ENCODE assay signal across 27 cellular contexts in the genomic region with DNA sequence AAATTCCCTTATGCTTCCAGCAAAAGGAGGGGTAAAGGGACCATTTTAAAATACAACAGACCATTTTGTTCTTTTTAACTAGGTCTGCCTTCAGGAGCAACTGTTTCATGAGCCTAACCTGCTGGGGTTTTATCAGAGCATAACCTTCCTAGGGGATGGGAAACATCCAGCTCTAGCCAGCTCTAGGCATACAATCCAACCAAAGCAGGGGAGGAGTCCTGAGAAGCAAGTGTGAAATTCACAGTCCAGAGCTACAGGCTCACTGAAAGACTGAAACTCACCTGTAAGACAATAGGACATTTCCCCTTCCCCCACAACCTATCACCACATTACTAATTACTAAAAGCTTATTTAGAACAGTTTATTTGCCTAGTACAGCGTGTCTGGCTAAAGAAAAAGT.
DNase-seq lines count a peak whose midpoint lies in the region; ATAC-seq, FAIRE-seq and TF ChIP-seq lines count a peak whose summit lies in the region.
"Had no signal": no experiment of that assay in that cellular context is flagged by ENCODE, and none has a peak within 500 bp of the region (broad histone marks: within the 10 kb centered on the region; RNA-seq: fewer than 3 reads in every experiment).

No MANE protein-coding gene starts in this region.

- H3K27ac ChIP-seq in GM23338 (ENCODE audit: low read depth), result no peak overlapping the region
- H3K27ac ChIP-seq in H1 (ENCODE audit: low read depth, low read length), result no peak overlapping the region
- H3K27ac ChIP-seq in mesendoderm (ENCODE audit: low read depth, low read length), result peak overlapping the region; percentile 23
- no peak overlapping the region for H3K27ac ChIP-seq in trophoblast cell (ENCODE audit: low read depth, low read length)
- H3K27ac ChIP-seq in breast epithelium, result no peak overlapping the region
- H3K27ac ChIP-seq: BLaER1 had no signal

- H4K12ac ChIP-seq in trophoblast cell (ENCODE audit: low read depth, low read length), result no peak overlapping the region

- peaks cover 3% of the 10 kb centered on the region for H3K27me3 Mint-ChIP-seq in GM23338 (ENCODE audit: insufficient read depth, low read depth, poor library complexity)
- H3K27me3 Mint-ChIP-seq: CD4-positive, alpha-beta memory T cell; CD4-positive, CD25-positive, alpha-beta regulatory T cell; CD8-positive, alpha-beta memory T cell had no signal

- H3K18ac ChIP-seq in H1 (ENCODE audit: extremely low read depth, low read length) (no peak overlapping the region), mesendoderm (ENCODE audit: low read length) (peak overlapping the region; percentile 51), trophoblast cell (ENCODE audit: low read length) (no peak overlapping the region)

- H2BK5ac ChIP-seq in H1 (ENCODE audit: low read depth, low read length) (no peak overlapping the region), mesendoderm (ENCODE audit: low read length) (no peak overlapping the region), trophoblast cell (ENCODE audit: low read depth, low read length, poor library complexity) (no peak overlapping the region)

- H3K23ac ChIP-seq in H1 (ENCODE audit: insufficient read length) (no peak overlapping the region), mesendoderm (ENCODE audit: low read length) (no peak overlapping the region), trophoblast cell (ENCODE audit: low read length) (no peak overlapping the region)

- H2AFZ ChIP-seq in GM23338 (peak overlapping the region; percentile 61; the same call in 1 of the 2 replicates), H1 (ENCODE audit: low read length) (0 out of 2 replicates have a peak overlapping the region, but pooled peaks have one; percentile 2), trophoblast cell (ENCODE audit: insufficient read depth, low read length, poor library complexity) (no peak overlapping the region)

- H3K4me2 ChIP-seq in GM23338 (no peak overlapping the region), H1 (ENCODE audit: insufficient read depth in 1 of 2, low read depth in 2 of 2, low read length in 2 of 2) (no peak overlapping the region), mesendoderm (ENCODE audit: low read length) (no peak overlapping the region), trophoblast cell (ENCODE audit: low read length) (no peak overlapping the region)
- H3K4me2 ChIP-seq: BLaER1 had no signal

- no peak overlapping the region for H4K91ac ChIP-seq in H1 (replicated peaks; ENCODE audit: insufficient read length, low read length)
- H4K91ac ChIP-seq in trophoblast cell (ENCODE audit: low read depth, low read length), result no peak overlapping the region

- H2BK120ac ChIP-seq in H1 (replicated peaks; ENCODE audit: low read depth, low read length), result no peak overlapping the region
- H2BK120ac ChIP-seq in mesendoderm (ENCODE audit: low read depth, low read length), result no peak overlapping the region
- H2BK120ac ChIP-seq in trophoblast cell (ENCODE audit: insufficient read depth, low read length, poor library complexity), result no peak overlapping the region

- POLR2A ChIA-PET in H1 (lab: Charles Lee; ENCODE audit: partially characterized antibody), result no interaction called here

- H3K36me3 Mint-ChIP-seq in GM23338 (ENCODE audit: low read depth), result no peaks in the 10 kb centered on the region
- H3K36me3 Mint-ChIP-seq: CD14-positive monocyte; CD4-positive, alpha-beta memory T cell; CD4-positive, CD25-positive, alpha-beta regulatory T cell; CD8-positive, alpha-beta memory T cell had no signal

- no peak for FAIRE-seq in H1 (lab: Jason Lieb, UNC)
- no peak for FAIRE-seq in RCC 7860 (lab: Jason Lieb, UNC)
- FAIRE-seq: A204.1, G401.6, GM12891, GM19239 had no signal

- no peak overlapping the region for H2BK15ac ChIP-seq in H1 (ENCODE audit: low read length)
- no peak overlapping the region for H2BK15ac ChIP-seq in mesendoderm (replicated peaks; ENCODE audit: low read depth)

- no peaks in the 10 kb centered on the region for H4K20me1 ChIP-seq in GM23338 (replicated peaks; ENCODE audit: insufficient read depth)
- H4K20me1 ChIP-seq in H1 (replicated peaks in 1 of 2; ENCODE audit: control insufficient read depth in 1 of 2, insufficient read depth in 2 of 2, low read length in 2 of 2), result no peaks in the 10 kb centered on the region
- H4K20me1 ChIP-seq: BLaER1 had no signal

- WGBS in H1 (ENCODE audit: extremely low coverage in 1 of 2, insufficient coverage in 1 of 2, insufficient read length in 1 of 2, insufficient replicate concordance in 2 of 2, low coverage in 1 of 2, low lambda C conversion rate in 2 of 2, missing lambda C conversion rate in 1 of 2), 2 experiments, result 85% methylated on average over 1 of the region's 1 CpG; no CpG with 5 or more reads in 1 of the 2 experiments
- WGBS in mesendoderm (ENCODE audit: extremely low coverage, insufficient coverage, low lambda C conversion rate), result no CpG with 5 or more reads among the region's 1 CpG
- no CpG with 5 or more reads among the region's 1 CpG for WGBS in trophoblast cell (ENCODE audit: extremely low coverage, insufficient coverage, insufficient read length)

- H3K79me2 ChIP-seq in GM23338 (replicated peaks; ENCODE audit: insufficient read depth), result no peaks in the 10 kb centered on the region
- no peaks in the 10 kb centered on the region for H3K79me2 ChIP-seq in H1 (ENCODE audit: control insufficient read depth in 1 of 2, insufficient read depth in 2 of 2, low read length in 2 of 2)
- H3K79me2 ChIP-seq in mesendoderm (ENCODE audit: control insufficient read depth, insufficient read depth, low read length), result no peaks in the 10 kb centered on the region
- H3K79me2 ChIP-seq in trophoblast cell (ENCODE audit: control insufficient read depth, insufficient read depth, low read length, poor library complexity), result no peaks in the 10 kb centered on the region

- TF ChIP-seq POLR2A in H1 (IDR thresholded peaks at IDR 0.05; ENCODE audit: control extremely low read depth in 1 of 2, low read depth in 2 of 2, low read length in 2 of 2) (no peak), breast epithelium (IDR thresholded peaks at IDR 0.05) (no peak)

- TF ChIP-seq RAD21 in H1 (IDR thresholded peaks at IDR 0.05 in 1 of 2, conservative IDR thresholded peaks at IDR 0.05 in 1 of 2; ENCODE audit: low read depth in 2 of 2, low read length in 2 of 2), result no peak

- peak; percentile 7 for DNase-seq in GM23338 (ENCODE audit: low spot score)
- DNase-seq in H1 (ENCODE audit: low read depth in 1 of 2, low spot score in 2 of 2), result no peak
- peak; percentile 82 for DNase-seq in mesendoderm
- DNase-seq in trophoblast cell, result no peak
- DNase-seq in breast epithelium (ENCODE audit: low spot score in 2 of 2), result no peak
- no peak for DNase-seq in RCC 7860 (ENCODE audit: low spot score)
- no peak for DNase-seq in NK-92 treated with Interleukin-12 subunit alpha and Interleukin-12 subunit beta, amount 100 ng/mL, for 24 hours (lab: John Stamatoyannopoulos, UW)
- DNase-seq: 8988T; ACHN; BE2C; C1 segment of cervical spinal cord; CD4-positive, alpha-beta memory T cell; CD4-positive, CD25-positive, alpha-beta regulatory T cell; CD8-positive, alpha-beta memory T cell; COR-L47; DMS53; DMS79; DND-41; EL; GF-D8 had no signal

- no peaks in the 10 kb centered on the region; the same call in 2 of the 3 replicates for H3K9me3 Mint-ChIP-seq in GM23338

- CTCF ChIA-PET in H1 (lab: Charles Lee; ENCODE audit: partially characterized antibody), result interaction anchor here (1.5 kb wide), 1 partner anchor 9 kb away, joined by 4 read pairs; no protein-coding TSS in a partner anchor

- H3K27me3 ChIP-seq in GM23338 (ENCODE audit: insufficient read depth) (no peaks in the 10 kb centered on the region), H1 (replicated peaks in 1 of 4; ENCODE audit: control insufficient read depth in 3 of 4, extremely low read depth in 1 of 4, insufficient read depth in 3 of 4, low read length in 3 of 4) (no peaks in the 10 kb centered on the region), mesendoderm (ENCODE audit: insufficient read depth, low read length, poor library complexity) (no peaks in the 10 kb centered on the region), trophoblast cell (ENCODE audit: insufficient read depth, low read length) (no peaks in the 10 kb centered on the region), breast epithelium (no peaks in the 10 kb centered on the region)
- H3K27me3 ChIP-seq: BE2C, BLaER1 had no signal

- H2BK12ac ChIP-seq in H1 (ENCODE audit: low read depth, low read length) (no peak overlapping the region), trophoblast cell (ENCODE audit: low read length) (no peak overlapping the region)

- H4K8ac ChIP-seq in H1 (ENCODE audit: extremely low read depth, insufficient read depth, low read length) (no peak overlapping the region), mesendoderm (ENCODE audit: low read depth, low read length) (no peak overlapping the region), trophoblast cell (ENCODE audit: low read depth, low read length) (no peak overlapping the region)

- no peak overlapping the region for H2BK20ac ChIP-seq in H1 (ENCODE audit: low read length)

- H3K4me1 Mint-ChIP-seq in GM23338, result peaks cover 19% of the 10 kb centered on the region
- H3K4me1 Mint-ChIP-seq: CD14-positive monocyte; CD4-positive, alpha-beta memory T cell; CD4-positive, CD25-positive, alpha-beta regulatory T cell; CD8-positive, alpha-beta memory T cell had no signal

- H3K9ac ChIP-seq in H1 (replicated peaks in 1 of 4; ENCODE audit: extremely low read depth in 1 of 4, low read depth in 3 of 4, low read length in 3 of 4) (peak overlapping the region in 1 of 4 experiments; percentile 13; a peak in 1 of 7 replicates), mesendoderm (ENCODE audit: low read length) (no peak overlapping the region), trophoblast cell (ENCODE audit: low read length) (peak overlapping the region; percentile 33)
- H3K9ac ChIP-seq: BLaER1 had no signal

- H3K79me1 ChIP-seq in H1 (ENCODE audit: low read depth, low read length), result no peaks in the 10 kb centered on the region
- no peaks in the 10 kb centered on the region for H3K79me1 ChIP-seq in mesendoderm (ENCODE audit: low read length)
- no peaks in the 10 kb centered on the region for H3K79me1 ChIP-seq in trophoblast cell (ENCODE audit: low read length)

- intact Hi-C loops in breast epithelium (cut with DNase I; ENCODE audit: low total_unique reads), result no loop called here

- no peak overlapping the region for H3K27ac Mint-ChIP-seq in GM23338
- H3K27ac Mint-ChIP-seq: CD14-positive monocyte; CD4-positive, alpha-beta memory T cell had no signal

- ATAC-seq in GM23338 (peak; percentile 75), GM19351 (IDR thresholded peaks at IDR 0.05; ENCODE audit: unreplicated experiment) (no peak)

- H3K4me3 Mint-ChIP-seq in GM23338, result no peak overlapping the region
- H3K4me3 Mint-ChIP-seq: CD14-positive monocyte; CD4-positive, alpha-beta memory T cell; CD4-positive, CD25-positive, alpha-beta regulatory T cell; CD8-positive, alpha-beta memory T cell had no signal

- H3K36me3 ChIP-seq in GM23338 (ENCODE audit: insufficient read depth) (no peaks in the 10 kb centered on the region), H1 (ENCODE audit: control insufficient read depth in 2 of 4, insufficient read depth in 4 of 4, low read length in 3 of 4) (no peaks in the 10 kb centered on the region), mesendoderm (ENCODE audit: control insufficient read depth, insufficient read depth, low read length) (no peaks in the 10 kb centered on the region), trophoblast cell (ENCODE audit: control insufficient read depth in 1 of 2, insufficient read depth in 2 of 2, low read length in 2 of 2) (no peaks in the 10 kb centered on the region), breast epithelium (no peaks in the 10 kb centered on the region)
- H3K36me3 ChIP-seq: BE2C, BLaER1 had no signal

- H3F3A ChIP-seq in GM23338 (replicated peaks; ENCODE audit: low read depth), result no peaks in the 10 kb centered on the region

- H3K4me3 ChIP-seq in GM23338, result no peak overlapping the region
- no peak overlapping the region for H3K4me3 ChIP-seq in H1 (ENCODE audit: extremely low read depth in 1 of 4, insufficient read depth in 2 of 4, low read depth in 3 of 4, low read length in 4 of 4)
- no peak overlapping the region for H3K4me3 ChIP-seq in mesendoderm (ENCODE audit: low read length)
- no peak overlapping the region for H3K4me3 ChIP-seq in trophoblast cell (ENCODE audit: low read depth, low read length)
- H3K4me3 ChIP-seq in breast epithelium, result no peak overlapping the region
- H3K4me3 ChIP-seq: BLaER1 had no signal

- peaks cover 0 to 9% of the 10 kb centered on the region in 2 experiments; a peak in 1 of 4 replicates for H3K9me3 ChIP-seq in H1 (ENCODE audit: insufficient read depth in 2 of 2, low read depth in 1 of 2, low read length in 1 of 2)
- no peaks in the 10 kb centered on the region for H3K9me3 ChIP-seq in trophoblast cell (ENCODE audit: insufficient read depth, low read depth, low read length)
- peaks cover 4 to 8% of the 10 kb centered on the region in 2 donors for H3K9me3 ChIP-seq in breast epithelium
- H3K9me3 ChIP-seq: BE2C, BLaER1 had no signal

- H3K4ac ChIP-seq in H1 (replicated peaks; ENCODE audit: insufficient read length, low read depth, low read length) (no peak overlapping the region), mesendoderm (ENCODE audit: low read depth, low read length) (no peak overlapping the region), trophoblast cell (ENCODE audit: low read depth, low read length) (no peak overlapping the region)

- H4K5ac ChIP-seq in H1 (ENCODE audit: insufficient read length, low read depth, low read length) (no peak overlapping the region), mesendoderm (ENCODE audit: low read length) (no peak overlapping the region)

- no peak overlapping the region for H3K56ac ChIP-seq in H1 (replicated peaks; ENCODE audit: insufficient read length, low read depth, low read length)
- no peak overlapping the region for H3K56ac ChIP-seq in mesendoderm (ENCODE audit: low read length)

- TF ChIP-seq EP300 in H1 (IDR thresholded peaks at IDR 0.05; ENCODE audit: borderline replicate concordance in 1 of 2, low read depth in 2 of 2, low read length in 2 of 2), result no peak

- H2AK5ac ChIP-seq in H1 (ENCODE audit: low read depth, low read length) (no peak overlapping the region), mesendoderm (ENCODE audit: low read length) (no peak overlapping the region), trophoblast cell (ENCODE audit: low read length) (no peak overlapping the region)

- H3K4me1 ChIP-seq in GM23338 (ENCODE audit: insufficient read depth), result no peaks in the 10 kb centered on the region
- no peaks in the 10 kb centered on the region for H3K4me1 ChIP-seq in H1 (replicated peaks in 1 of 4; ENCODE audit: control insufficient read depth in 3 of 4, insufficient read depth in 4 of 4, low read length in 3 of 4)
- peaks cover 4% of the 10 kb centered on the region for H3K4me1 ChIP-seq in mesendoderm (ENCODE audit: control insufficient read depth, low read depth, low read length)
- H3K4me1 ChIP-seq in trophoblast cell (ENCODE audit: control insufficient read depth in 1 of 2, insufficient read depth in 2 of 2, low read length in 2 of 2), result no peaks in the 10 kb centered on the region
- no peaks in the 10 kb centered on the region for H3K4me1 ChIP-seq in breast epithelium
- H3K4me1 ChIP-seq: BE2C, BLaER1 had no signal

- no peaks in the 10 kb centered on the region for H3K9me2 ChIP-seq in GM23338 (ENCODE audit: insufficient read depth)

- no peak for TF ChIP-seq CTCF in GM23338 (conservative IDR thresholded peaks at IDR 0.05; ENCODE audit: low read depth in 2 of 2)
- no peak for TF ChIP-seq CTCF in H1 (IDR thresholded peaks at IDR 0.05; ENCODE audit: control extremely low read depth in 1 of 3, insufficient read depth in 1 of 3, low read depth in 1 of 3, low read length in 3 of 3)
- no peak for TF ChIP-seq CTCF in breast epithelium (IDR thresholded peaks at IDR 0.05)

- no peaks in the 10 kb centered on the region for H3K23me2 ChIP-seq in H1 (ENCODE audit: low read depth, low read length)

- H3K14ac ChIP-seq in H1 (ENCODE audit: insufficient read length) (no peak overlapping the region), trophoblast cell (ENCODE audit: low read length) (no peak overlapping the region)

Comparison
In these comparisons a context has a peak if more than half of its experiments do, and no peak if none do; other contexts are left out.
1. DNase-seq: peak in GM23338 (single experiment) and mesendoderm (single experiment); none in H1 (0 of 2), trophoblast cell (0 of 2), breast epithelium (0 of 2), RCC 7860 (single experiment) and NK-92 treated with Interleukin-12 subunit alpha and Interleukin-12 subunit beta, amount 100 ng/mL, for 24 hours (single experiment).